ENCODE assay signal across 10 cellular contexts in genomic region chr10:80463868-80464267, GRCh38. TPM values are rescaled to one million over a fixed set of nuclear protein-coding genes. Genes with fewer than 3 reads are reported as not detected.
A peak's percentile ranks its signal among the peaks of the same experiment; 100 is the strongest.
DNase-seq lines count a peak whose midpoint lies in the region; ATAC-seq and TF ChIP-seq lines count a peak whose summit lies in the region.
"Had no signal": no experiment of that assay in that cellular context is flagged by ENCODE, and none has a peak within 500 bp of the region (broad histone marks: within the 10 kb centered on the region; RNA-seq: fewer than 3 reads in every experiment).

No MANE protein-coding gene starts in this region.

- H3K9me3 ChIP-seq in left ventricle myocardium inferior (replicated peaks), result no peaks in the 10 kb centered on the region
- no peaks in the 10 kb centered on the region for H3K9me3 ChIP-seq in mammary epithelial cell (replicated peaks; ENCODE audit: insufficient read depth, low read length)
- H3K9me3 ChIP-seq in naive thymus-derived CD4-positive, alpha-beta T cell (ENCODE audit: control insufficient read depth in 2 of 3, low read length in 3 of 3), result no peaks in the 10 kb centered on the region
- H3K9me3 ChIP-seq in vagina, result no peaks in the 10 kb centered on the region

- H4K20me1 ChIP-seq in mammary epithelial cell (ENCODE audit: insufficient read depth, low read length), result no peaks in the 10 kb centered on the region

- CTCF ChIA-PET in mammary epithelial cell (lab: Charles Lee; ENCODE audit: low non-redundant PET), result no interaction called here
- CTCF ChIA-PET in naive thymus-derived CD4-positive, alpha-beta T cell (lab: Charles Lee), result interaction anchor here (1.1 to 39.2 kb wide), 7 partner anchors 16 to 42 kb away, joined by 3 to 839 read pairs (median 5); no protein-coding TSS in a partner anchor

- peak overlapping the region; percentile 87 to 99 (median 98) for H3K27ac Mint-ChIP-seq in naive thymus-derived CD4-positive, alpha-beta T cell

- H3K27me3 ChIP-seq in left ventricle myocardium inferior (ENCODE audit: low read depth), result no peaks in the 10 kb centered on the region
- no peaks in the 10 kb centered on the region for H3K27me3 ChIP-seq in mammary epithelial cell (ENCODE audit: insufficient read depth, low read length)
- H3K27me3 ChIP-seq in naive thymus-derived CD4-positive, alpha-beta T cell (ENCODE audit: control insufficient read depth in 2 of 2, insufficient read depth in 2 of 2, low read length in 2 of 2), result no peaks in the 10 kb centered on the region
- no peaks in the 10 kb centered on the region for H3K27me3 ChIP-seq in vagina

- TF ChIP-seq POLR2A in vagina (IDR thresholded peaks at IDR 0.05), result no peak

- dilution Hi-C loops in mammary epithelial cell (cut with HindIII; ENCODE audit: low sequenced_read_pairs), result no loop called here

- ATAC-seq in naive thymus-derived CD4-positive, alpha-beta T cell, result no peak
- ATAC-seq in left colon, result no peak

- H3K79me2 ChIP-seq in mammary epithelial cell (ENCODE audit: insufficient read depth, low read length), result peaks cover 100% of the 10 kb centered on the region

- H3K4me2 ChIP-seq in mammary epithelial cell (ENCODE audit: insufficient read depth, low read depth, low read length), result no peak overlapping the region

- H3K4me1 ChIP-seq in left ventricle myocardium inferior, result peaks cover 100% of the 10 kb centered on the region
- peaks cover 96% of the 10 kb centered on the region for H3K4me1 ChIP-seq in mammary epithelial cell (ENCODE audit: insufficient read depth, low read length)
- H3K4me1 ChIP-seq in naive thymus-derived CD4-positive, alpha-beta T cell (ENCODE audit: control insufficient read depth in 2 of 2, insufficient read depth in 2 of 2, low read length in 2 of 2), result peaks cover 88 to 96% of the 10 kb centered on the region in 2 donors
- H3K4me1 ChIP-seq in vagina, result peaks cover 100% of the 10 kb centered on the region

- 88% methylated on average over 10 of the region's 10 CpGs for WGBS in mammary epithelial cell (ENCODE audit: low coverage, missing lambda C conversion rate)

- peaks cover 0 to 48% (median 12%) of the 10 kb centered on the region in 5 donors for H3K36me3 Mint-ChIP-seq in naive thymus-derived CD4-positive, alpha-beta T cell

- TF ChIP-seq CTCF in left ventricle myocardium inferior (IDR thresholded peaks at IDR 0.05; ENCODE audit: borderline replicate concordance) (no peak), mammary epithelial cell (conservative IDR thresholded peaks at IDR 0.05 in 1 of 2, IDR thresholded peaks at IDR 0.05 in 1 of 2; ENCODE audit: extremely low read depth in 1 of 2, insufficient read depth in 1 of 2, low read depth in 1 of 2, low read length in 2 of 2) (no peak), vagina (IDR thresholded peaks at IDR 0.05) (no peak)

- H2AFZ ChIP-seq in mammary epithelial cell (ENCODE audit: low read depth, low read length), result no peak overlapping the region

- in situ Hi-C loops in mammary epithelial cell (cut with MboI; ENCODE audit: low sequenced_read_pairs in 2 of 2), result no loop called here

- BruUV-seq in mammary epithelial cell (replicated peaks; lab: Mats Ljungman, UMichigan), result no TSS peak

- peak overlapping the region; percentile 100 for H3K27ac ChIP-seq in left ventricle myocardium inferior (replicated peaks)
- peak overlapping the region; percentile 13 for H3K27ac ChIP-seq in mammary epithelial cell (ENCODE audit: insufficient read depth, low read depth, low read length)
- peak overlapping the region; percentile 84 for H3K27ac ChIP-seq in naive thymus-derived CD4-positive, alpha-beta T cell (ENCODE audit: low read depth, low read length)
- H3K27ac ChIP-seq in vagina, result peak overlapping the region; percentile 89

- H3K36me3 ChIP-seq in left ventricle myocardium inferior (peaks cover 4% of the 10 kb centered on the region), mammary epithelial cell (ENCODE audit: insufficient read depth, low read length) (peaks cover 2% of the 10 kb centered on the region), vagina (no peaks in the 10 kb centered on the region)
- H3K36me3 ChIP-seq in naive thymus-derived CD4-positive, alpha-beta T cell (ENCODE audit: control insufficient read depth in 2 of 3, insufficient read depth in 3 of 3, low read length in 3 of 3), result no peaks in the 10 kb centered on the region

- POLR2A ChIA-PET in naive thymus-derived CD4-positive, alpha-beta T cell (lab: Charles Lee), result interaction anchor here (1.0 to 32.8 kb wide), 7 partner anchors 7 to 66 kb away, joined by 3 to 608 read pairs (median 318); partner anchors contain the start of gene TSPAN14

- DNase-seq in left ventricle myocardium inferior (no peak), cardiac septum (ENCODE audit: low spot score) (no peak), mammary epithelial cell (no peak), vagina (ENCODE audit: extremely low spot score in 2 of 2) (no peak), left colon (no peak), GF-D8 (lab: John Stamatoyannopoulos, UW) (no peak), NCI-H524 treated with DMSO at 0.1 percent for 48 hours (lab: John Stamatoyannopoulos, UW) (no peak)
- DNase-seq in naive thymus-derived CD4-positive, alpha-beta T cell, result no peak
- DNase-seq: activated CD4-positive, alpha-beta T cell treated with anti-CD3 and anti-CD28 coated beads, Interleukin-2, amount 50 U/mL, for 4 hours; COR-L47 had no signal

- H3K4me1 Mint-ChIP-seq in naive thymus-derived CD4-positive, alpha-beta T cell, result peaks cover 77 to 100% (median 96%) of the 10 kb centered on the region in 7 donors

- H3K4me3 ChIP-seq in left ventricle myocardium inferior (peak overlapping the region; percentile 99), mammary epithelial cell (replicated peaks in 1 of 3; ENCODE audit: insufficient read depth in 1 of 3, low read depth in 2 of 3, low read length in 3 of 3) (no peak overlapping the region), vagina (no peak overlapping the region)
- H3K4me3 ChIP-seq in naive thymus-derived CD4-positive, alpha-beta T cell (ENCODE audit: low read length), result peak overlapping the region; percentile 57

- H3K9me3 Mint-ChIP-seq in naive thymus-derived CD4-positive, alpha-beta T cell, result no peaks in the 10 kb centered on the region

- H3K27me3 Mint-ChIP-seq in naive thymus-derived CD4-positive, alpha-beta T cell, result no peaks in the 10 kb centered on the region

- H3K4me3 Mint-ChIP-seq in naive thymus-derived CD4-positive, alpha-beta T cell, result peak overlapping the region; percentile 79 to 99 (median 88)

- H3K9ac ChIP-seq in mammary epithelial cell (ENCODE audit: insufficient read depth, low read length), result no peak overlapping the region

- intact Hi-C loops in left ventricle myocardium inferior (cut with micrococcal nuclease), result no loop called here
- intact Hi-C loops in cardiac septum (cut with DNase I), result no loop called here
- intact Hi-C loops in mammary epithelial cell (cut with micrococcal nuclease), result no loop called here
- intact Hi-C loops in naive thymus-derived CD4-positive, alpha-beta T cell (cut with micrococcal nuclease), result loop anchor here (1.0 to 10.0 kb wide), 3 partner anchors 8 to 1019 kb away; partner anchors contain the start of gene ZCCHC24 (in 1 of the 2)
- intact Hi-C loops in vagina (cut with DNase I), result loop anchor here (5.0 kb wide), 1 partner anchor 33 kb away; no protein-coding TSS in a partner anchor
- intact Hi-C loops in left colon (cut with DNase I, micrococcal nuclease), result no loop called here

RNA-seq across cellular contexts. Expression of gene TSPAN14, which starts 9.8 kb away (rescaled TPM):
- total RNA-seq in left ventricle myocardium inferior, result 33.4 TPM
- total RNA-seq in cardiac septum, result 20.1 TPM
- total RNA-seq in mammary epithelial cell, result 100 to 1,000 TPM in 1 of 2 donors, 10 to 100 TPM in 1; 47.8 to 102 TPM
- polyA plus RNA-seq in mammary epithelial cell, result 97.2 TPM
- 85.5 TPM for polyA minus RNA-seq in mammary epithelial cell
- total RNA-seq in naive thymus-derived CD4-positive, alpha-beta T cell, result 100 to 1,000 TPM; 135 to 165 (median 160) TPM
- 100 to 1,000 TPM; 179 to 386 TPM for polyA plus RNA-seq in naive thymus-derived CD4-positive, alpha-beta T cell
- 98.0 TPM for total RNA-seq in vagina
- 10 to 100 TPM; 85.6 TPM for total RNA-seq in left colon

RNA-seq across cellular contexts. Expression of gene PRXL2A, which starts 55.5 kb away (rescaled TPM):
- total RNA-seq in left ventricle myocardium inferior (101 TPM), cardiac septum (54.3 TPM), mammary epithelial cell (10 to 100 TPM; 11.0 to 58.6 TPM), vagina (62.4 TPM), left colon (100 to 1,000 TPM in 1 of 2 donors, 10 to 100 TPM in 1; 97.6 to 108 TPM)
- 34.8 TPM for polyA plus RNA-seq in mammary epithelial cell
- polyA minus RNA-seq in mammary epithelial cell, result 14.7 TPM
- 1 to 10 TPM; 5.6 to 9.7 (median 8.5) TPM for total RNA-seq in naive thymus-derived CD4-positive, alpha-beta T cell
- polyA plus RNA-seq in naive thymus-derived CD4-positive, alpha-beta T cell, result 10 to 100 TPM; 15.4 to 20.1 TPM

Comparison
In these comparisons a context has a peak if more than half of its experiments do, and no peak if none do; other contexts are left out.
1. H3K27ac ChIP-seq: peak in every context shown above with its lines; median percentile 100 in left ventricle myocardium inferior; 89 in vagina; 84 in naive thymus-derived CD4-positive, alpha-beta T cell; 13 in mammary epithelial cell.
2. H3K4me3 ChIP-seq: peak in left ventricle myocardium inferior (single experiment) and naive thymus-derived CD4-positive, alpha-beta T cell (single experiment); none in mammary epithelial cell (0 of 3) and vagina (0 of 2).
3. intact Hi-C loops: an anchor here in naive thymus-derived CD4-positive, alpha-beta T cell (1.0 to 10.0 kb wide) and vagina (5.0 kb wide); none called in left ventricle myocardium inferior, cardiac septum, mammary epithelial cell and left colon.